ENCODE assay signal across 10 cellular contexts in the genomic region with DNA sequence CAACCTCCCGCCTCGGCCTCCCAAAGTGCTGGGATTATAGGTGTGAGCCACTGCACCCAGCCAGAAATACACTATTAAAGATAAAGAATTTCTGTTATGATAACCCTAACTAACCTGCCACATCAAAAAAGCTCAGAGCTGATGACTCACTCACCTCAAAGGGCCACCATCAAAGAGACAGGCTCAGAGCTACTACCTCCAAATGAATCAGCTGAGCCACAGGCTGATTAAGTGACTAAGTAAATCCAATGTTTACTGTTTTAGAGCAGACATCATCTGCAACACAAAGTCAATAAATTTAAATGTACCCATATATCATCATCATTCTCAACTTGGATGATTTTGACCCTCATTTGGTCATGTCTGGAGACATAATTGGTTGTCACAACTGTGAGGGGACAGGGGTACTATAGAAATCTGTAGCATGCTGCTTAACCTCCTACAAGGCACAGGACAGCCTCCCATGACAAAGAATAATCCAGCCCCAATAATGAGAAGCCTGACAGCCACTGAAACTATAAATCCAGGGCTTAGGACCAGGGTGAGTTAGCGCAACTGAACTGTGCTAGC.
DNase-seq lines count a peak whose midpoint lies in the region; ATAC-seq, FAIRE-seq and TF ChIP-seq lines count a peak whose summit lies in the region.
"Had no signal": no experiment of that assay in that cellular context is flagged by ENCODE, and none has a peak within 500 bp of the region (broad histone marks: within the 10 kb centered on the region; RNA-seq: fewer than 3 reads in every experiment).

No MANE protein-coding gene starts in this region.

- no peak overlapping the region for H3K4me3 Mint-ChIP-seq in activated naive CD8-positive, alpha-beta T cell treated with anti-CD3 and anti-CD28 coated beads, Interleukin-2, amount 50 U/mL, for 24 hours
- H3K4me3 Mint-ChIP-seq: activated naive CD8-positive, alpha-beta T cell had no signal

- DNase-seq in GM13977 (ENCODE audit: low spot score): peak; percentile 56
- peak; percentile 89 for DNase-seq in RCC 7860 (ENCODE audit: low spot score)
- peak; percentile 36 for DNase-seq in activated naive CD8-positive, alpha-beta T cell treated with anti-CD3 and anti-CD28 coated beads, Interleukin-2, amount 50 U/mL, for 24 hours
- DNase-seq in retinal pigment epithelial cell (ENCODE audit: low read depth): peak; percentile 56
- no peak for DNase-seq in SKM-1 treated with dmso at 0.1 percent for 144 hours (lab: John Stamatoyannopoulos, UW; ENCODE audit: unreplicated experiment)
- no peak for DNase-seq in DMS114 treated with DMSO at 0.1 percent for 48 hours (lab: John Stamatoyannopoulos, UW; ENCODE audit: unreplicated experiment)
- DNase-seq in GM19238 (ENCODE audit: insufficient read length, low spot score): no peak
- DNase-seq in medulla oblongata (ENCODE audit: extremely low spot score): no peak
- DNase-seq: right lobe of liver had no signal

- H3K36me3 Mint-ChIP-seq in activated naive CD8-positive, alpha-beta T cell treated with anti-CD3 and anti-CD28 coated beads, Interleukin-2, amount 50 U/mL, for 24 hours (ENCODE audit: low read depth): no peaks in the 10 kb centered on the region
- H3K36me3 Mint-ChIP-seq: activated naive CD8-positive, alpha-beta T cell had no signal

- no peaks in the 10 kb centered on the region for H3K9me3 Mint-ChIP-seq in activated naive CD8-positive, alpha-beta T cell treated with anti-CD3 and anti-CD28 coated beads, Interleukin-2, amount 50 U/mL, for 24 hours

- peaks cover 24% of the 10 kb centered on the region for H3K4me1 Mint-ChIP-seq in activated naive CD8-positive, alpha-beta T cell treated with anti-CD3 and anti-CD28 coated beads, Interleukin-2, amount 50 U/mL, for 24 hours

- peak overlapping the region; percentile 6 for H3K27ac Mint-ChIP-seq in activated naive CD8-positive, alpha-beta T cell treated with anti-CD3 and anti-CD28 coated beads, Interleukin-2, amount 50 U/mL, for 24 hours
- H3K27ac Mint-ChIP-seq: activated naive CD8-positive, alpha-beta T cell had no signal

- no peak for TF ChIP-seq CTCF in GM13977 (IDR thresholded peaks at IDR 0.05; ENCODE audit: extremely low read depth, insufficient read depth, missing control alignments)
- no peak for TF ChIP-seq CTCF in retinal pigment epithelial cell (conservative IDR thresholded peaks at IDR 0.05; ENCODE audit: low read depth, low read length)

- ATAC-seq in activated naive CD8-positive, alpha-beta T cell treated with anti-CD3 and anti-CD28 coated beads, Interleukin-2, amount 50 U/mL, for 24 hours: peak; percentile 97

- FAIRE-seq in RCC 7860 (lab: Jason Lieb, UNC): peak; percentile 89

- in situ Hi-C loops in GM13977 (cut with MboI; ENCODE audit: low pct_unique_long_range_greater_than_20kb, low sequenced_read_pairs, unreplicated experiment): no loop called here

- H3K27me3 Mint-ChIP-seq in activated naive CD8-positive, alpha-beta T cell treated with anti-CD3 and anti-CD28 coated beads, Interleukin-2, amount 50 U/mL, for 24 hours: peaks cover 10% of the 10 kb centered on the region
- H3K27me3 Mint-ChIP-seq: activated naive CD8-positive, alpha-beta T cell had no signal

- no peak overlapping the region for H3K4me3 ChIP-seq in retinal pigment epithelial cell (ENCODE audit: low read length)
- H3K4me3 ChIP-seq: right lobe of liver had no signal

Comparison
In these comparisons a context has a peak if more than half of its experiments do, and no peak if none do; other contexts are left out.
1. DNase-seq: peak in GM13977 (single experiment), RCC 7860 (single experiment), activated naive CD8-positive, alpha-beta T cell treated with anti-CD3 and anti-CD28 coated beads, Interleukin-2, amount 50 U/mL, for 24 hours (single experiment) and retinal pigment epithelial cell (single experiment); none in SKM-1 treated with dmso at 0.1 percent for 144 hours (single experiment), DMS114 treated with DMSO at 0.1 percent for 48 hours (single experiment), GM19238 (single experiment) and medulla oblongata (single experiment).